ENCODE assay signal across 8 cellular contexts in the genomic region with DNA sequence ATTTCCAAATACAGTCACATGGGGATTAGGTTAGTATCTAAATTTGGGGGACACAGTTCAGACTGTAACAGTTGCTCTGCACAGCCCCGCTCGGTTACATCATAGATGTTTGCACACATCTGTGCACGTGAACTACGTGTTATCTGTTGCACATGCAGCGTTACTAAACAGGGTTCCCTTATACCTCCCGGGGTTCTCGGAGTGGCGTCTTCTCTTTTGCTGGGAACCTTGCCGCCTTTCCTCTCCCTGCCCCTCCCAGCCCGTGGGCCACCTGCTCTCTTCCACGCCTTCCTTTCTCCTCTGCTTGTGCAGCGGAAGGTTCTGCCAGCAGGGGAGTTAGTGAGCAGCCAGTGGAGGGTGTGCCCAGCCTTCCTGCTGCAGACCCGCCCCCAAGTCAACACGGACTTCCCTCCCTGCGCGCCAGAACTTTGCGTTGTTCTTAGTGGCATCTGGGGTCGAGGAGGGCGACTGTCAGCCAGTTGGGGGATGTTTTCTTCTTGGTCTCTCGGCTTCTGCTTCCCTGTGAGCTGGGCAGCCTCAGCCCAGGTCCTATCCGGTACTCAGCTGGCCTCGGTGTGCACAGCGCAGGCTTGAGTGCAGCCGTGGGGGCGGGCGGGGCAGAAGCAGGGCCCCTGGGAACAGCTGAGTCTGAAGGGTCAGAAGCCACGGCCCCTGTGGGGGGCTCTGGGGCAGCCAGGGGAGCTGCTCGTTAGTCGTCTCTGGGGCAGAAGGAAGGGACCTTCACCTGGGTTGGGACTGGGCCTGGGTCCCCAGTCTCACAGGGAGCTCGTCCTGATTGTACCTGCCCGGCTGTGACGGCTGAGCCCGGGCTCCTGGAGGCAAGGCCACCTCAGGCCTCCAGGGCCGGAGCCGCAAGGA.
DNase-seq lines count a peak whose midpoint lies in the region; ATAC-seq and TF ChIP-seq lines count a peak whose summit lies in the region.
"Not testable (repeated sequence)": the region's sequence is repeated elsewhere in the genome, so short reads cannot be mapped to it uniquely, and the experiment has no call there.

No MANE protein-coding gene starts in this region.

- not testable (repeated sequence) for H3K4ac ChIP-seq in neuronal stem cell (ENCODE audit: low read length)

- in situ Hi-C loops in Caki2 (cut with HindIII; ENCODE audit: low pct_unique_long_range_greater_than_20kb, low sequenced_read_pairs): not testable (repeated sequence)

- not testable (repeated sequence) for H3K9me3 ChIP-seq in HUES48 (ENCODE audit: control insufficient read depth, insufficient read depth, low read length); WERI-Rb-1 (ENCODE audit: severe bottlenecking); cardiac muscle cell (ENCODE audit: low read depth)
- H3K9me3 ChIP-seq in ascending aorta (peaks cover 0 to 12% of the 10 kb centered on the region in 2 donors), neuronal stem cell (replicated peaks in 1 of 2; ENCODE audit: control insufficient read depth in 2 of 2, insufficient read depth in 1 of 2, low read depth in 1 of 2, low read length in 2 of 2) (peaks cover 0 to 11% of the 10 kb centered on the region in 2 donors)

- H2BK120ac ChIP-seq in neuronal stem cell (ENCODE audit: low read depth, low read length): not testable (repeated sequence)

- ATAC-seq in stimulated activated naive CD8-positive, alpha-beta T cell treated with anti-CD3 and anti-CD28 coated beads, Interleukin-15, Interleukin-2, amounts not matched to agents 100 U/mL and 50 U/mL, for 24 hours: peak; percentile 91

- DNase-seq in Caki2 (ENCODE audit: low read depth) (peak; percentile 56), NCI-H526 (lab: John Stamatoyannopoulos, UW) (peak; percentile 58 to 71), WERI-Rb-1 (peak; percentile 88), cardiac muscle cell (ENCODE audit: low read depth in 1 of 2, low spot score in 1 of 2) (peak; percentile 17 to 45), neuronal stem cell (ENCODE audit: low spot score) (peak; percentile 15)
- DNase-seq in ascending aorta (ENCODE audit: low spot score in 2 of 2): not testable (repeated sequence)
- DNase-seq in stimulated activated naive CD8-positive, alpha-beta T cell treated with anti-CD3 and anti-CD28 coated beads, Interleukin-15, Interleukin-2, amounts not matched to agents 100 U/mL and 50 U/mL, for 24 hours: peak; percentile 46

- peak; percentile 57 for TF ChIP-seq CTCF in WERI-Rb-1 (IDR thresholded peaks at IDR 0.05; ENCODE audit: low read depth, low read length)
- TF ChIP-seq CTCF in ascending aorta (IDR thresholded peaks at IDR 0.05): peak in 1 of 3 experiments; percentile 36
- peak; percentile 48 for TF ChIP-seq CTCF in cardiac muscle cell (IDR thresholded peaks at IDR 0.05; ENCODE audit: low read depth, low read length)

- H3K14ac ChIP-seq in neuronal stem cell (ENCODE audit: low read length): not testable (repeated sequence)

- not testable (repeated sequence) for H3K79me1 ChIP-seq in neuronal stem cell (ENCODE audit: low read depth, low read length)

- no CpG with 5 or more reads among the region's 35 CpGs for whole genome bisulfite sequencing in neuronal stem cell (ENCODE audit: extremely low coverage in 2 of 2, insufficient read length in 2 of 2, insufficient replicate concordance in 1 of 2), 2 donors

- not testable (repeated sequence) for H3K36me3 ChIP-seq in HUES48 (ENCODE audit: control insufficient read depth, insufficient read depth, low read length); WERI-Rb-1; ascending aorta; cardiac muscle cell; neuronal stem cell (replicated peaks in 1 of 2; ENCODE audit: control insufficient read depth in 2 of 2, insufficient read depth in 2 of 2, low read length in 2 of 2)

- not testable (repeated sequence) for H3K27me3 ChIP-seq in HUES48 (ENCODE audit: control insufficient read depth, insufficient read depth, low read length); WERI-Rb-1 (ENCODE audit: insufficient read depth, low read depth, severe bottlenecking); ascending aorta; cardiac muscle cell; neuronal stem cell (ENCODE audit: control insufficient read depth in 3 of 3, insufficient read depth in 3 of 3, low read depth in 1 of 3, low read length in 3 of 3)

- not testable (repeated sequence) for H2BK5ac ChIP-seq in neuronal stem cell (ENCODE audit: low read length)

- H3K4me1 ChIP-seq in HUES48 (ENCODE audit: control insufficient read depth, insufficient read depth, low read length); ascending aorta: not testable (repeated sequence)
- H3K4me1 ChIP-seq in cardiac muscle cell (ENCODE audit: low read depth): peaks cover 21% of the 10 kb centered on the region
- peaks cover 0 to 10% of the 10 kb centered on the region in 2 donors for H3K4me1 ChIP-seq in neuronal stem cell (ENCODE audit: control insufficient read depth in 2 of 2, insufficient read depth in 1 of 2, low read depth in 1 of 2, low read length in 2 of 2)

- H4K8ac ChIP-seq in neuronal stem cell (ENCODE audit: low read depth, low read length): not testable (repeated sequence)

- not testable (repeated sequence) for H3K27ac ChIP-seq in HUES48 (ENCODE audit: low read depth, low read length); ascending aorta; cardiac muscle cell; neuronal stem cell (replicated peaks; ENCODE audit: low read length)
- H3K27ac ChIP-seq in WERI-Rb-1: peak overlapping the region; percentile 88

- H3K18ac ChIP-seq in neuronal stem cell (ENCODE audit: low read length): peak overlapping the region; percentile 76

- H3K23ac ChIP-seq in neuronal stem cell (ENCODE audit: low read depth, low read length, poor library complexity): not testable (repeated sequence)

- not testable (repeated sequence) for H4K91ac ChIP-seq in neuronal stem cell (ENCODE audit: low read depth, low read length, poor library complexity)

- not testable (repeated sequence) for H2AK5ac ChIP-seq in neuronal stem cell (ENCODE audit: low read depth, low read length)

- H3K9ac ChIP-seq in HUES48 (ENCODE audit: low read depth, low read length); neuronal stem cell (ENCODE audit: low read depth, low read length, poor library complexity): not testable (repeated sequence)

- intact Hi-C loops in ascending aorta (cut with DNase I): not testable (repeated sequence)

- peak overlapping the region; percentile 40 for H3K4me2 ChIP-seq in neuronal stem cell (ENCODE audit: insufficient read depth, low read length, poor library complexity, severe bottlenecking)

- peak overlapping the region; percentile 76 for H2AFZ ChIP-seq in neuronal stem cell (ENCODE audit: low read length)

- H3K4me3 ChIP-seq in HUES48 (ENCODE audit: low read depth, low read length) (peak overlapping the region; percentile 35; the same call in 1 of the 2 replicates), WERI-Rb-1 (ENCODE audit: low read depth, low read length) (peak overlapping the region; percentile 33), ascending aorta (peak overlapping the region; percentile 7 to 15), cardiac muscle cell (peak overlapping the region; percentile 4)
- H3K4me3 ChIP-seq in neuronal stem cell (ENCODE audit: low read length in 2 of 2): not testable (repeated sequence)

- not testable (repeated sequence) for H2BK15ac ChIP-seq in neuronal stem cell (ENCODE audit: low read length)

- H2BK12ac ChIP-seq in neuronal stem cell (ENCODE audit: low read length): not testable (repeated sequence)
